Comparison of ENCODE assay signal across 18 cellular contexts in the genomic region with DNA sequence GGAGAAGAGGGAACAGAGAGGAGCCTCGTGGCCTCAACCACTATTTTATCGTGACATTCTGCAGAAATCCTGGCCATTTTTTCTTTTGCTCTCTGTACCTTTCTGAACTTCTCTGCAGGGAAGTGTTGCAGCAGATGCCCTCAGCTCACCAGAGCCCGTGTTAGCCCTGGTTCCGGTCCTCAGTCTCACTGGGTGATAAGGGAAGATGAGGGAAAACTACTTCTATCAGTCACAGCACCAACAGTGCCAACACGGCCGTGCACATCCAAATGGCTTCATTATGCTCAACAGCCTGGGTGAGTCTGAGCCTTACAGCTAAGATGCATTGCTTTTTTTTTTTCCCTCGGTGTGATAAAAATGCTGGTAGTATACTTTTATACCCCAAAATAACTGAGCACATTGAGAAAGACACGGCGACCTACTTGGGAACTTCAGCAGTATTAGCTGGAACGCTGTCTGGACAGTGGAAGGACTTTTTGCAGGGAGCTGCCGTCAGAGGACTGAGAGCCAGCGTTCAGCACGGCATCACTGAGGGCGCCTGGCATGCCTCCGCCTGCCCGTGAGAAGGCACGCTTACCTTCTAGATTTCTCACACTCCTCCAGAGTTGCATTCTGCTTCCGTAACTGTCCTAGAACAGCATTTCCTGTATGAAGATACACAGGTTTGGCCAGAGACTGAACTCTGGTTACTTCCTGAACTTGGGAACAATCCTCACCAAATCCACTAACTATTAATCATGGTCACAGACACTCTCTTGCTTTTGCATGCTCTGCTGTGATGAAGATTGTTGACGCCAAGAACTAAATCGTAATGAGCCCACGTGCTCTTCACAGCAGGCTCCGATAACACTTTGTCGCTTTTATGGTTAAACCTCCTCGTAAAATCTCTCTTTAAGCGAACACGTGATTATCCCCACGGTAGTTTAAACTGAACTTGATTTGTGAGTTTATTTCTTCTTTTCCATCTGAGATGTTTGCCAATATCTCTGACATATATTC.
A peak's percentile ranks its signal among the peaks of the same experiment; 100 is the strongest.
DNase-seq lines count a peak whose midpoint lies in the region; ATAC-seq, FAIRE-seq and TF ChIP-seq lines count a peak whose summit lies in the region.
"Had no signal": no experiment of that assay in that cellular context is flagged by ENCODE, and none has a peak within 500 bp of the region (broad histone marks: within the 10 kb centered on the region; RNA-seq: fewer than 3 reads in every experiment).

No MANE protein-coding gene starts in this region.

- H3K9me3 ChIP-seq in liver (ENCODE audit: control insufficient read depth in 4 of 4, low read length in 3 of 4) (peaks cover 0 to 6% (median 2%) of the 10 kb centered on the region in 4 donors), HepG2 (ENCODE audit: low read length) (no peaks in the 10 kb centered on the region), aorta (ENCODE audit: control insufficient read depth, low read length) (no peaks in the 10 kb centered on the region)

- H3K4me2 ChIP-seq in HepG2 (ENCODE audit: low read depth, low read length), result no peak overlapping the region
- H3K4me2 ChIP-seq: BLaER1 had no signal

- TF ChIP-seq CTCF in liver (IDR thresholded peaks at IDR 0.05; ENCODE audit: low read depth, low read length, missing input control), result no peak
- no peak for TF ChIP-seq CTCF in HepG2 (CRISPR knock-in tag; IDR thresholded peaks at IDR 0.05)

- no peaks in the 10 kb centered on the region for H3K4me1 ChIP-seq in liver (ENCODE audit: control insufficient read depth in 4 of 4, insufficient read depth in 4 of 4, low read length in 3 of 4)
- H3K4me1 ChIP-seq in HepG2 (ENCODE audit: insufficient read depth, low read length), result no peaks in the 10 kb centered on the region
- H3K4me1 ChIP-seq in aorta (ENCODE audit: control insufficient read depth in 1 of 2, insufficient read depth in 2 of 2, low read length in 2 of 2), result no peaks in the 10 kb centered on the region
- H3K4me1 ChIP-seq: BLaER1 had no signal

- ATAC-seq in HepG2 (no peak), aorta (ENCODE audit: low FRiP score) (peak; percentile 41)
- ATAC-seq: Panc1, Right ventricle myocardium inferior, SK-N-SH treated with all-trans-retinoic acid at 6 μM for 48 hours had no signal

- POLR2A ChIA-PET in HepG2 (lab: Yijun Ruan, JAX), result no interaction called here

- in situ Hi-C loops in HepG2 (cut with HindIII; ENCODE audit: extremely low pct_ligation_motif_present, low pct_unique_long_range_greater_than_20kb), result no loop called here

- intact Hi-C loops in HepG2 (cut with micrococcal nuclease; ENCODE audit: unreplicated experiment) (no loop called here), aorta (cut with DNase I) (no loop called here), posterior vena cava (cut with DNase I) (no loop called here)

- no peak overlapping the region for H3K27ac ChIP-seq in liver (ENCODE audit: low read depth in 1 of 2, low read length in 2 of 2)
- no peak overlapping the region for H3K27ac ChIP-seq in HepG2 (ENCODE audit: extremely low read length, insufficient read depth, low read length)
- H3K27ac ChIP-seq in aorta (ENCODE audit: low read depth in 1 of 2, low read length in 2 of 2), result no peak overlapping the region
- H3K27ac ChIP-seq: BLaER1, HL-60 had no signal

- H3K27me3 ChIP-seq in liver (ENCODE audit: control insufficient read depth in 4 of 4, insufficient read depth in 4 of 4, low read length in 3 of 4) (no peaks in the 10 kb centered on the region), HepG2 (ENCODE audit: control insufficient read depth in 1 of 2, insufficient read depth in 2 of 2, low read length in 2 of 2) (no peaks in the 10 kb centered on the region), aorta (ENCODE audit: control insufficient read depth in 1 of 2, insufficient read depth in 2 of 2, low read length in 1 of 2) (no peaks in the 10 kb centered on the region)
- H3K27me3 ChIP-seq: BLaER1 had no signal

- H3K9ac ChIP-seq in liver (ENCODE audit: low read depth in 1 of 2, low read length in 2 of 2) (no peak overlapping the region), HepG2 (ENCODE audit: insufficient read depth, low read depth, low read length) (no peak overlapping the region)
- H3K9ac ChIP-seq: BLaER1 had no signal

- DNase-seq in HepG2 (ENCODE audit: low spot score), result no peak
- DNase-seq in cerebellum (ENCODE audit: low spot score), result peak; percentile 38
- peak; percentile 59 for DNase-seq in mesenteric fat pad (ENCODE audit: low spot score)
- DNase-seq in aorta, result no peak
- no peak for DNase-seq in foreskin melanocyte
- DNase-seq in posterior vena cava (ENCODE audit: low spot score), result no peak
- no peak for DNase-seq in kidney tubule cell (ENCODE audit: low spot score)
- DNase-seq: CD8-positive, alpha-beta memory T cell; HCEC 1CT; NCI-H1436 treated with DMSO at 0.1 percent for 48 hours; NCI-H510A had no signal

- no peaks in the 10 kb centered on the region for H3K36me3 ChIP-seq in liver (ENCODE audit: control insufficient read depth in 4 of 4, insufficient read depth in 3 of 4, low read depth in 1 of 4, low read length in 3 of 4)
- H3K36me3 ChIP-seq in HepG2 (replicated peaks in 1 of 2; ENCODE audit: control insufficient read depth in 1 of 2, insufficient read depth in 2 of 2, low read length in 2 of 2), result no peaks in the 10 kb centered on the region
- H3K36me3 ChIP-seq in aorta (ENCODE audit: control insufficient read depth in 1 of 2, insufficient read depth in 2 of 2, low read length in 1 of 2), result no peaks in the 10 kb centered on the region
- H3K36me3 ChIP-seq: BLaER1 had no signal

- no peaks in the 10 kb centered on the region for H3K79me2 ChIP-seq in HepG2 (ENCODE audit: insufficient read depth, low read length)

- no TSS peak for BruUV-seq in HepG2 (replicated peaks; lab: Mats Ljungman, UMichigan)

- H2AFZ ChIP-seq in HepG2 (ENCODE audit: low read length), result no peak overlapping the region

- no peak for FAIRE-seq in HepG2 (lab: Jason Lieb, UNC)
- FAIRE-seq: A204.1 had no signal

- H3K4me3 ChIP-seq in liver (ENCODE audit: low read depth in 1 of 3, low read length in 3 of 3) (no peak overlapping the region), HepG2 (replicated peaks in 1 of 3; ENCODE audit: insufficient read depth in 1 of 3, low read depth in 2 of 3, low read length in 3 of 3) (no peak overlapping the region), aorta (ENCODE audit: low read length in 2 of 2) (peak overlapping the region in 1 of 2 donors; percentile 8)
- H3K4me3 ChIP-seq: BLaER1 had no signal

- whole genome bisulfite sequencing in liver, result 73% methylated on average over 27 of the region's 27 CpGs
- WGBS in HepG2 (ENCODE audit: low lambda C conversion rate), result 83% methylated on average over 27 of the region's 27 CpGs
- 49 to 62% methylated on average over 27 of the region's 27 CpGs for WGBS in aorta, 2 donors

- CTCF ChIA-PET in HepG2 (lab: Yijun Ruan, JAX; ENCODE audit: low intra/inter-chr PET ratio, low total read pairs), result no interaction called here

- H4K20me1 ChIP-seq in HepG2 (ENCODE audit: insufficient read depth, low read length), result no peaks in the 10 kb centered on the region
- H4K20me1 ChIP-seq: BLaER1 had no signal

- TF ChIP-seq EP300 in HepG2 (IDR thresholded peaks at IDR 0.05; ENCODE audit: low read depth in 2 of 2, low read length in 2 of 2), result no peak
- no peak for TF ChIP-seq EP300 in HepG2 (CRISPR knock-in tag; IDR thresholded peaks at IDR 0.05; ENCODE audit: borderline replicate concordance)

- TF ChIP-seq POLR2A in HepG2 (IDR thresholded peaks at IDR 0.05; ENCODE audit: insufficient read depth in 1 of 2, low read depth in 2 of 2, low read length in 2 of 2), result no peak

- TF ChIP-seq RAD21 in liver (IDR thresholded peaks at IDR 0.05), result no peak
- no peak for TF ChIP-seq RAD21 in HepG2 (CRISPR knock-in tag; IDR thresholded peaks at IDR 0.05)

TF ChIP-seq in liver, 16 proteins besides CTCF, POLR2A, EP300 and RAD21:
- TF ChIP-seq RXRA (IDR thresholded peaks at IDR 0.05) (no peak), SP1 (IDR thresholded peaks at IDR 0.05) (peak; percentile 14), GABPA (IDR thresholded peaks at IDR 0.05 in 1 of 2, conservative IDR thresholded peaks at IDR 0.05 in 1 of 2) (no peak)

TF ChIP-seq in HepG2, 621 proteins besides CTCF, POLR2A, EP300 and RAD21:
- no peak for TF ChIP-seq EEA1 (CRISPR knock-in tag; IDR thresholded peaks at IDR 0.05; ENCODE audit: borderline replicate concordance)
- no peak for TF ChIP-seq ZEB1 (IDR thresholded peaks at IDR 0.05; ENCODE audit: insufficient replicate concordance, low read depth)
- no peak for TF ChIP-seq DPF2 (CRISPR knock-in tag; IDR thresholded peaks at IDR 0.05; ENCODE audit: borderline replicate concordance, low read depth)
- no peak for TF ChIP-seq ZIK1 (CRISPR knock-in tag; IDR thresholded peaks at IDR 0.05; ENCODE audit: borderline replicate concordance, low read depth)
- TF ChIP-seq NFATC3 (CRISPR knock-in tag; IDR thresholded peaks at IDR 0.05), result no peak
- TF ChIP-seq ZNF598 (CRISPR knock-in tag; IDR thresholded peaks at IDR 0.05; ENCODE audit: borderline replicate concordance), result no peak
TF ChIP-seq in HepG2: peak in this region for 0.

Comparison
In these comparisons a context has a peak if more than half of its experiments do, and no peak if none do; other contexts are left out.
1. DNase-seq: peak in cerebellum (single experiment) and mesenteric fat pad (single experiment); none in HepG2 (single experiment), aorta (0 of 2), foreskin melanocyte (single experiment), posterior vena cava (single experiment) and kidney tubule cell (single experiment).